In genomic region chr12:48388430-48388829, GRCh38 we compare ENCODE assay signal across 1 cellular context.
TF ChIP-seq lines count a peak whose summit lies in the region.

No MANE protein-coding gene starts in this region.

TF ChIP-seq in endothelial cell of umbilical vein, 7 proteins besides CTCF, POLR2A, EP300 and RAD21:
- TF ChIP-seq MAX (IDR thresholded peaks at IDR 0.05; ENCODE audit: insufficient read depth, insufficient read length) (no peak), EZH2 (IDR thresholded peaks at IDR 0.05; ENCODE audit: borderline replicate concordance, low read depth, low read length, severe bottlenecking) (no peak), MYC (IDR thresholded peaks at IDR 0.05; ENCODE audit: low read depth, low read length) (no peak), FOS (IDR thresholded peaks at IDR 0.05; ENCODE audit: borderline replicate concordance, insufficient read depth, low read length) (no peak), JUN (IDR thresholded peaks at IDR 0.05; ENCODE audit: borderline replicate concordance, insufficient read depth, insufficient read length, low read depth) (no peak), GATA2 (IDR thresholded peaks at IDR 0.05; ENCODE audit: insufficient read depth, insufficient read length, low read depth, low read length) (no peak)
TF ChIP-seq in endothelial cell of umbilical vein: peak in this region for 0.
